18 cellular contexts compared by ENCODE assay signal in genomic region chr10:118214751-118215150, GRCh38.
"Had no signal": no experiment of that assay in that cellular context is flagged by ENCODE, and none has a peak within 500 bp of the region (broad histone marks: within the 10 kb centered on the region; RNA-seq: fewer than 3 reads in every experiment).

No MANE protein-coding gene starts in this region.

- H3K27me3 Mint-ChIP-seq: type B pancreatic cell had no signal

- H3K4me3 ChIP-seq: coronary artery, left ventricle myocardium inferior, lower lobe of right lung, suprapubic skin, thyroid gland had no signal

- H3K4me1 ChIP-seq: left ventricle myocardium inferior, lower lobe of right lung, suprapubic skin, thyroid gland had no signal

- H3K27ac Mint-ChIP-seq: immature natural killer cell; memory B cell; natural killer cell treated with Interleukin-12 subunit alpha and Interleukin-12 subunit beta and Interleukin-15 and Interleukin-18, amount 100 ng/mL, for 72 hours; type B pancreatic cell had no signal

- H3K4me3 Mint-ChIP-seq: immature natural killer cell; memory B cell; natural killer cell treated with Interleukin-12 subunit alpha and Interleukin-12 subunit beta and Interleukin-15 and Interleukin-18, amount 100 ng/mL, for 72 hours; type B pancreatic cell had no signal

- H3K27me3 ChIP-seq: thyroid gland had no signal

- H3K4me1 Mint-ChIP-seq: immature natural killer cell, memory B cell had no signal

- H3K36me3 Mint-ChIP-seq: immature natural killer cell; memory B cell; natural killer cell treated with Interleukin-12 subunit alpha and Interleukin-12 subunit beta and Interleukin-15 and Interleukin-18, amount 100 ng/mL, for 72 hours; type B pancreatic cell had no signal

- H3K27ac ChIP-seq: coronary artery, foreskin keratinocyte, left ventricle myocardium inferior, lower lobe of right lung, suprapubic skin, thyroid gland had no signal

- ATAC-seq: esophagus mucosa; foreskin keratinocyte; left cardiac atrium; lower lobe of right lung; natural killer cell treated with Interleukin-12 subunit alpha and Interleukin-12 subunit beta and Interleukin-15 and Interleukin-18, amount 100 ng/mL, for 72 hours; right cardiac atrium; stimulated activated naive CD8-positive, alpha-beta T cell treated with anti-CD3 and anti-CD28 coated beads, Interleukin-15, Interleukin-2, amounts not matched to agents 100 U/mL and 50 U/mL, for 24 hours had no signal

- DNase-seq: effector CD4-positive, alpha-beta T cell; foreskin keratinocyte; immature natural killer cell; left cardiac atrium; left ventricle myocardium inferior; lower lobe of right lung; midbrain; right cardiac atrium; small intestine; stimulated activated CD4-positive, alpha-beta T cell treated with anti-CD3 and anti-CD28 coated beads, Interleukin-2, amount 100 ng/mL, for 48 hours; stimulated activated naive CD8-positive, alpha-beta T cell treated with anti-CD3 and anti-CD28 coated beads, Interleukin-15, Interleukin-2, amounts not matched to agents 100 U/mL and 50 U/mL, for 24 hours; thyroid gland had no signal

- H3K9me3 ChIP-seq: left ventricle myocardium inferior, lower lobe of right lung, suprapubic skin, thyroid gland had no signal

- H3K36me3 ChIP-seq: left ventricle myocardium inferior, lower lobe of right lung, suprapubic skin, thyroid gland had no signal
